In the genomic region with DNA sequence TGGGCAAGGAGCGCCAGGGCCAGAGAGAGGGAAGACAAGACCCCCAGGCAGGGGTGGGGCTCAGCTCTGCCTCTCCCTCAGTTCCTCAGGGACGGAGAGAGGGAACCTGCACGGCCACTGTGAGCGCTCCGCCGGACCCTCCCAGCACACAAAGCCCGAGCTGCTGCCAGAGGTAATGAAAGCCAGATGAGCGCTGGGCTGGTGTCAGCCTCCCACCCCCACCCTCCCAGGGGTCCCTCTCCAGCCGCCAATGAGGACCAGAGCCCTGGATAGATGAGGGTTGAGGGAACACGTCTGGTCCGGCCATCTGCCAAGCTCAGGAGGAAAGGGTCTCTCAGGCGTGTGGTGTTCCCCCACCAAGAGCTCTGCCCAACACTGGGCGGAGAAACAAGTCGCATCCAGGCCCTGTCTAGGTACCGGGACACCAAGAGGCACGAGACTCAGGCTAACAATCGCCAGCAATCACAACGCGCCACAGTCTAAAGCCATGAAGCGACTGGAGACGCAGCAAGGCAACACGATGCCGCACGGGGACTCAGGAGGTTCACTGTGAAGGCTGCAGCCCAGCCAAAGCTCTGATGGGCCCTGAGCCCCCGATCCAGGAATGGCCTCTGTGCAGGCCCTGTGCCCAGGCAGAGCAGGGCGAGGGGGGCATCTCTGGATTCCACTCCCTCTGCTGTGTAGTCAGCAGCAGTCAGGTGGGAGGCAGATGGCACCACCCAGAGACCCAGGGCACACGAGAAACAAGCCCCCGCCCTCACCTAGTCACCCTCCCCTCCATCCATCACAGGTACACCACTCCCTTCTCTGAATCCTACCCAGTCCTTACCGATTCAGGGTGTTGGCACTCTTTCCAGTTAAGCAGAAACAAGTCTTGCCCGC, we compare ENCODE assay signal across 7 cellular contexts. TPM values are rescaled to one million over a fixed set of nuclear protein-coding genes. Genes with fewer than 3 reads are reported as not detected.
DNase-seq lines count a peak whose midpoint lies in the region; ATAC-seq, FAIRE-seq and TF ChIP-seq lines count a peak whose summit lies in the region.

No MANE protein-coding gene starts in this region.

- no peak for FAIRE-seq in D721Med (lab: Jason Lieb, UNC)

- intact Hi-C loops in activated T-helper 2 cell treated with anti-CD3 and anti-CD28 coated beads, Interferon-gamma antibody, Interleukin-2, Interleukin-4, amounts not matched to agents 10 μg/mL and 5 μg/mL and 100 μg/mL, durations not matched to agents 14 hours and 24 hours and 36 hours (cut with micrococcal nuclease), result no loop called here

- peaks cover 2 to 83% of the 10 kb centered on the region in 2 donors for H3K4me1 ChIP-seq in right atrium auricular region

- H3K4me1 Mint-ChIP-seq in activated T-helper 2 cell treated with anti-CD3 and anti-CD28 coated beads, Interferon-gamma antibody, Interleukin-2, Interleukin-4, amounts not matched to agents 10 μg/mL and 5 μg/mL and 100 μg/mL, durations not matched to agents 14 hours and 24 hours and 36 hours (ENCODE audit: low read depth), result peaks cover 38% of the 10 kb centered on the region
- peaks cover 86% of the 10 kb centered on the region for H3K4me1 Mint-ChIP-seq in stimulated activated effector memory CD8-positive, alpha-beta T cell treated with anti-CD3 and anti-CD28 coated beads, Interleukin-12 subunit alpha, Interleukin-12 subunit beta, amount 100 ng/mL, for 72 hours

- H3K36me3 Mint-ChIP-seq in activated T-helper 2 cell treated with anti-CD3 and anti-CD28 coated beads, Interferon-gamma antibody, Interleukin-2, Interleukin-4, amounts not matched to agents 10 μg/mL and 5 μg/mL and 100 μg/mL, durations not matched to agents 14 hours and 24 hours and 36 hours (ENCODE audit: low read depth), result peaks cover 11% of the 10 kb centered on the region
- H3K36me3 Mint-ChIP-seq in stimulated activated effector memory CD8-positive, alpha-beta T cell treated with anti-CD3 and anti-CD28 coated beads, Interleukin-12 subunit alpha, Interleukin-12 subunit beta, amount 100 ng/mL, for 72 hours, result peaks cover 73% of the 10 kb centered on the region

- peak overlapping the region; percentile 89 to 94 for H3K27ac ChIP-seq in right atrium auricular region

- no peak for ATAC-seq in stimulated activated effector memory CD8-positive, alpha-beta T cell treated with anti-CD3 and anti-CD28 coated beads, Interleukin-12 subunit alpha, Interleukin-12 subunit beta, amount 100 ng/mL, for 72 hours

- DNase-seq in HFF-Myc (ENCODE audit: extremely low read depth, low read depth) (no peak), right atrium auricular region (ENCODE audit: low spot score) (no peak), D721Med (ENCODE audit: insufficient read length, low spot score) (no peak), HCEC 1CT (no peak), NCI-H2081 (lab: John Stamatoyannopoulos, UW) (no peak)
- DNase-seq in activated T-helper 2 cell treated with anti-CD3 and anti-CD28 coated beads, Interferon-gamma antibody, Interleukin-2, Interleukin-4, amounts not matched to agents 10 μg/mL and 5 μg/mL and 100 μg/mL, durations not matched to agents 14 hours and 24 hours and 36 hours (ENCODE audit: low spot score), result no peak
- no peak for DNase-seq in stimulated activated effector memory CD8-positive, alpha-beta T cell treated with anti-CD3 and anti-CD28 coated beads, Interleukin-12 subunit alpha, Interleukin-12 subunit beta, amount 100 ng/mL, for 72 hours (ENCODE audit: low spot score in 2 of 2)

- no peaks in the 10 kb centered on the region for H3K9me3 ChIP-seq in right atrium auricular region

- no peaks in the 10 kb centered on the region for H3K27me3 ChIP-seq in right atrium auricular region

- TF ChIP-seq CTCF in HFF-Myc (IDR thresholded peaks at IDR 0.05; ENCODE audit: low read depth, low read length, missing control alignments), result no peak
- no peak for TF ChIP-seq CTCF in right atrium auricular region (IDR thresholded peaks at IDR 0.05)
- TF ChIP-seq CTCF in D721Med (IDR thresholded peaks at IDR 0.05; ENCODE audit: insufficient read depth, missing control alignments), result no peak

- H3K27me3 Mint-ChIP-seq in activated T-helper 2 cell treated with anti-CD3 and anti-CD28 coated beads, Interferon-gamma antibody, Interleukin-2, Interleukin-4, amounts not matched to agents 10 μg/mL and 5 μg/mL and 100 μg/mL, durations not matched to agents 14 hours and 24 hours and 36 hours (ENCODE audit: low read depth), result no peaks in the 10 kb centered on the region

- peak overlapping the region; percentile 72 for H3K4me3 ChIP-seq in HFF-Myc (replicated peaks; ENCODE audit: low read depth, low read length)
- peak overlapping the region; percentile 79 to 83 for H3K4me3 ChIP-seq in right atrium auricular region

- no peaks in the 10 kb centered on the region for H3K9me3 Mint-ChIP-seq in activated T-helper 2 cell treated with anti-CD3 and anti-CD28 coated beads, Interferon-gamma antibody, Interleukin-2, Interleukin-4, amounts not matched to agents 10 μg/mL and 5 μg/mL and 100 μg/mL, durations not matched to agents 14 hours and 24 hours and 36 hours
- H3K9me3 Mint-ChIP-seq in stimulated activated effector memory CD8-positive, alpha-beta T cell treated with anti-CD3 and anti-CD28 coated beads, Interleukin-12 subunit alpha, Interleukin-12 subunit beta, amount 100 ng/mL, for 72 hours, result no peaks in the 10 kb centered on the region

- no peaks in the 10 kb centered on the region for H3K36me3 ChIP-seq in right atrium auricular region

- peak overlapping the region; percentile 80 for H3K4me3 Mint-ChIP-seq in activated T-helper 2 cell treated with anti-CD3 and anti-CD28 coated beads, Interferon-gamma antibody, Interleukin-2, Interleukin-4, amounts not matched to agents 10 μg/mL and 5 μg/mL and 100 μg/mL, durations not matched to agents 14 hours and 24 hours and 36 hours (ENCODE audit: low read depth)
- peak overlapping the region; percentile 65 for H3K4me3 Mint-ChIP-seq in stimulated activated effector memory CD8-positive, alpha-beta T cell treated with anti-CD3 and anti-CD28 coated beads, Interleukin-12 subunit alpha, Interleukin-12 subunit beta, amount 100 ng/mL, for 72 hours

- peak overlapping the region; percentile 35 for H3K27ac Mint-ChIP-seq in activated T-helper 2 cell treated with anti-CD3 and anti-CD28 coated beads, Interferon-gamma antibody, Interleukin-2, Interleukin-4, amounts not matched to agents 10 μg/mL and 5 μg/mL and 100 μg/mL, durations not matched to agents 14 hours and 24 hours and 36 hours
- peak overlapping the region; percentile 75 for H3K27ac Mint-ChIP-seq in stimulated activated effector memory CD8-positive, alpha-beta T cell treated with anti-CD3 and anti-CD28 coated beads, Interleukin-12 subunit alpha, Interleukin-12 subunit beta, amount 100 ng/mL, for 72 hours

RNA-seq across cellular contexts. Expression of gene RALGDS, which starts 1.3 kb away (rescaled TPM):
- total RNA-seq in activated T-helper 2 cell treated with anti-CD3 and anti-CD28 coated beads, Interferon-gamma antibody, Interleukin-2, Interleukin-4, amounts not matched to agents 10 μg/mL and 5 μg/mL and 100 μg/mL, durations not matched to agents 14 hours and 24 hours and 36 hours, result 78.8 and 85.8 TPM in 2 replicates
- 10 to 100 TPM; 26.7 to 30.1 TPM for total RNA-seq in right atrium auricular region

RNA-seq across cellular contexts. Expression of gene GBGT1, which starts 44.0 kb away (rescaled TPM):
- total RNA-seq in activated T-helper 2 cell treated with anti-CD3 and anti-CD28 coated beads, Interferon-gamma antibody, Interleukin-2, Interleukin-4, amounts not matched to agents 10 μg/mL and 5 μg/mL and 100 μg/mL, durations not matched to agents 14 hours and 24 hours and 36 hours, result 6.8 and 7.4 TPM in 2 replicates
- total RNA-seq in right atrium auricular region, result 10 to 100 TPM; 15.5 to 16.8 TPM

RNA-seq across cellular contexts. Expression of gene CEL, which starts 57.9 kb away (rescaled TPM):
- total RNA-seq in activated T-helper 2 cell treated with anti-CD3 and anti-CD28 coated beads, Interferon-gamma antibody, Interleukin-2, Interleukin-4, amounts not matched to agents 10 μg/mL and 5 μg/mL and 100 μg/mL, durations not matched to agents 14 hours and 24 hours and 36 hours, result 2.0 and 2.1 TPM in 2 replicates
- total RNA-seq in right atrium auricular region, result 1 to 10 TPM in 1 of 2 donors, under 1 TPM in 1; 0.94 to 1.9 TPM
